29 cellular contexts compared by ENCODE assay signal in the genomic region with DNA sequence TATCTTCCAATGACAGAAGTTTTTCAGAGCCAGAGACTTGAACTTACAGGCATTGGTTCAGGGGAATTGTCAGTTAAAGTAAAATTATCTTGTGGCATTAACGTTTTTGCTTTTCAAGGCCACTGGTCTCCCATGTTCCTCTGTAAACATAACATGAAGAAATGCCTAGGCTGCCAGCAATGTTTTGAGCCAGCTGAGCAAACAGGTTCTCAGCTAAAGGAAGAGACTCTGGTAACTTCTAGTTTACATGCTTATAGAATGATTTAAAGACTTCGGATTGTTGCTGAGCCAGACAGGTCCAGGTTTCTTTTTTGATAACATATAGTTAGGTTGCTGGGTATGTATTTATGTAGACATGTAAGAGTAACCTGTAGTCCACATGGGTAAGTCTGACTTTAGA.
"Had no signal": no experiment of that assay in that cellular context is flagged by ENCODE, and none has a peak within 500 bp of the region (broad histone marks: within the 10 kb centered on the region; RNA-seq: fewer than 3 reads in every experiment).

No MANE protein-coding gene starts in this region.

- H3K4me1 ChIP-seq: esophagus squamous epithelium, gastroesophageal sphincter, heart right ventricle had no signal

- H3K4me1 Mint-ChIP-seq: activated CD4-positive, alpha-beta memory T cell treated with anti-CD3 and anti-CD28 coated beads, Interleukin-2, amount 10 ng/mL, durations not matched to agents 7 days and 5 days; activated CD4-positive, alpha-beta T cell treated with anti-CD3 and anti-CD28 coated beads, Interleukin-2, amount 10 ng/mL, durations not matched to agents 7 days and 5 days; activated naive CD4-positive, alpha-beta T cell treated with anti-CD3 and anti-CD28 coated beads, Interleukin-2, amount 10 ng/mL, durations not matched to agents 7 days and 5 days; activated naive CD8-positive, alpha-beta T cell treated with anti-CD3 and anti-CD28 coated beads, Interleukin-2, amount 10 ng/mL, durations not matched to agents 7 days and 5 days; WTC11 had no signal

- H3K27me3 Mint-ChIP-seq: activated CD4-positive, alpha-beta memory T cell treated with anti-CD3 and anti-CD28 coated beads, Interleukin-2, amount 10 ng/mL, durations not matched to agents 7 days and 5 days; activated CD4-positive, alpha-beta T cell treated with anti-CD3 and anti-CD28 coated beads, Interleukin-2, amount 10 ng/mL, durations not matched to agents 7 days and 5 days; activated naive CD4-positive, alpha-beta T cell treated with anti-CD3 and anti-CD28 coated beads, Interleukin-2, amount 10 ng/mL, durations not matched to agents 7 days and 5 days; activated naive CD8-positive, alpha-beta T cell treated with anti-CD3 and anti-CD28 coated beads, Interleukin-2, amount 10 ng/mL, durations not matched to agents 7 days and 5 days; activated T-cell treated with anti-CD3 and anti-CD28 coated beads, Interleukin-2, amount 50 U/mL, for 24 hours; effector memory CD8-positive, alpha-beta T cell had no signal

- FAIRE-seq: colon had no signal

- H3K27me3 ChIP-seq: ascending aorta, brain microvascular endothelial cell, esophagus squamous epithelium, gastroesophageal sphincter, heart right ventricle had no signal

- H3K36me3 ChIP-seq: ascending aorta, brain microvascular endothelial cell, esophagus squamous epithelium, gastroesophageal sphincter, heart right ventricle had no signal

- ATAC-seq: activated naive CD4-positive, alpha-beta T cell treated with anti-CD3 and anti-CD28 coated beads, Interleukin-2, amount 50 U/mL, for 72 hours; activated T-cell treated with anti-CD3 and anti-CD28 coated beads, Interleukin-2, amount 50 U/mL, for 72 hours; effector memory CD8-positive, alpha-beta T cell; gastroesophageal sphincter; heart right ventricle; WTC11 had no signal

- H3K36me3 Mint-ChIP-seq: activated naive CD4-positive, alpha-beta T cell treated with anti-CD3 and anti-CD28 coated beads, Interleukin-2, amount 10 ng/mL, durations not matched to agents 7 days and 5 days had no signal

- H3K4me3 Mint-ChIP-seq: activated CD4-positive, alpha-beta memory T cell treated with anti-CD3 and anti-CD28 coated beads, Interleukin-2, amount 10 ng/mL, durations not matched to agents 7 days and 5 days; activated CD4-positive, alpha-beta T cell treated with anti-CD3 and anti-CD28 coated beads, Interleukin-2, amount 10 ng/mL, durations not matched to agents 7 days and 5 days; activated naive CD4-positive, alpha-beta T cell treated with anti-CD3 and anti-CD28 coated beads, Interleukin-2, amount 10 ng/mL, durations not matched to agents 7 days and 5 days; activated naive CD8-positive, alpha-beta T cell treated with anti-CD3 and anti-CD28 coated beads, Interleukin-2, amount 10 ng/mL, durations not matched to agents 7 days and 5 days; activated T-cell treated with anti-CD3 and anti-CD28 coated beads, Interleukin-2, amount 50 U/mL, for 24 hours; activated T-cell treated with anti-CD3 and anti-CD28 coated beads, Interleukin-2, amount 50 U/mL, for 72 hours; effector memory CD8-positive, alpha-beta T cell; WTC11 had no signal

- H3K27ac Mint-ChIP-seq: activated CD4-positive, alpha-beta memory T cell treated with anti-CD3 and anti-CD28 coated beads, Interleukin-2, amount 10 ng/mL, durations not matched to agents 7 days and 5 days; activated CD4-positive, alpha-beta T cell treated with anti-CD3 and anti-CD28 coated beads, Interleukin-2, amount 10 ng/mL, durations not matched to agents 7 days and 5 days; activated naive CD4-positive, alpha-beta T cell treated with anti-CD3 and anti-CD28 coated beads, Interleukin-2, amount 10 ng/mL, durations not matched to agents 7 days and 5 days; activated naive CD4-positive, alpha-beta T cell treated with anti-CD3 and anti-CD28 coated beads, Interleukin-2, amount 50 U/mL, for 72 hours; activated naive CD8-positive, alpha-beta T cell treated with anti-CD3 and anti-CD28 coated beads, Interleukin-2, amount 10 ng/mL, durations not matched to agents 7 days and 5 days; activated T-cell treated with anti-CD3 and anti-CD28 coated beads, Interleukin-2, amount 50 U/mL, for 24 hours; activated T-cell treated with anti-CD3 and anti-CD28 coated beads, Interleukin-2, amount 50 U/mL, for 72 hours; effector memory CD8-positive, alpha-beta T cell; WTC11 had no signal

- DNase-seq: activated CD4-positive, alpha-beta memory T cell treated with anti-CD3 and anti-CD28 coated beads, Interleukin-2, amount 10 ng/mL, durations not matched to agents 7 days and 5 days; activated CD4-positive, alpha-beta T cell treated with anti-CD3 and anti-CD28 coated beads for 1 hour; activated CD4-positive, alpha-beta T cell treated with anti-CD3 and anti-CD28 coated beads for 4 hours; activated CD4-positive, alpha-beta T cell treated with anti-CD3 and anti-CD28 coated beads, Interleukin-2, amount 10 ng/mL, durations not matched to agents 7 days and 5 days; activated CD4-positive, alpha-beta T cell treated with anti-CD3 and anti-CD28 coated beads, Interleukin-2, amount 50 U/mL, for 4 hours; activated CD8-positive, alpha-beta memory T cell treated with anti-CD3 and anti-CD28 coated beads, Interleukin-2, amount 50 U/mL, for 48 hours; activated gamma-delta T cell; activated naive CD4-positive, alpha-beta T cell; activated naive CD4-positive, alpha-beta T cell treated with anti-CD3 and anti-CD28 coated beads, Interleukin-2, amount 10 ng/mL, durations not matched to agents 7 days and 5 days; activated naive CD8-positive, alpha-beta T cell treated with anti-CD3 and anti-CD28 coated beads, Interleukin-2, amount 10 ng/mL, durations not matched to agents 7 days and 5 days; activated T-cell treated with anti-CD3 and anti-CD28 coated beads for 4 hours; activated T-cell treated with anti-CD3 and anti-CD28 coated beads, Interleukin-2, amount 50 U/mL, for 24 hours; activated T-cell treated with anti-CD3 and anti-CD28 coated beads, Interleukin-2, amount 50 U/mL, for 72 hours; brain microvascular endothelial cell; caudate nucleus; cortex of kidney; dermis blood vessel endothelial cell; effector CD4-positive, alpha-beta T cell; effector memory CD8-positive, alpha-beta T cell; esophagus squamous epithelium; foreskin melanocyte; heart right ventricle; T-helper 2 cell had no signal

- H3K27ac ChIP-seq: ascending aorta, brain microvascular endothelial cell, epithelial cell of prostate, esophagus squamous epithelium, gastroesophageal sphincter, heart right ventricle had no signal

- H3K4me3 ChIP-seq: ascending aorta, esophagus squamous epithelium, gastroesophageal sphincter, heart right ventricle had no signal
